8 cellular contexts compared by ENCODE assay signal in genomic region chrX:107654778-107655761, GRCh38. TPM values are rescaled to one million over a fixed set of nuclear protein-coding genes. Genes with fewer than 3 reads are reported as not detected.
DNase-seq lines count a peak whose midpoint lies in the region; ATAC-seq and TF ChIP-seq lines count a peak whose summit lies in the region.

No MANE protein-coding gene starts in this region.

- no peaks in the 10 kb centered on the region for H3K9me3 Mint-ChIP-seq in activated CD4-positive, alpha-beta T cell treated with anti-CD3 and anti-CD28 coated beads for 36 hours (ENCODE audit: low read depth)
- H3K9me3 Mint-ChIP-seq in stimulated activated effector memory CD8-positive, alpha-beta T cell treated with anti-CD3 and anti-CD28 coated beads, Interleukin-12 subunit alpha, Interleukin-12 subunit beta, amount 100 ng/mL, for 72 hours, result no peaks in the 10 kb centered on the region

- peaks cover 0 to 6% of the 10 kb centered on the region in 2 donors for H3K4me1 ChIP-seq in lung (ENCODE audit: control insufficient read depth in 2 of 2, insufficient read depth in 2 of 2, low read length in 2 of 2)

- TF ChIP-seq POLR2A in NB4 (IDR thresholded peaks at IDR 0.05; ENCODE audit: extremely low read depth, insufficient read length), result no peak

- POLR2A ChIA-PET in activated CD4-positive, alpha-beta T cell treated with anti-CD3 and anti-CD28 coated beads for 36 hours (lab: Charles Lee), result interaction anchor here (0.7 to 1.1 kb wide), 3 partner anchors 27 to 122 kb away, joined by 3 to 4 read pairs (median 3); partner anchors contain the start of genes NCBP2L, PRPS1 and TSC22D3

- intact Hi-C loops in activated CD4-positive, alpha-beta T cell treated with anti-CD3 and anti-CD28 coated beads for 36 hours (cut with DNase I, micrococcal nuclease), result loop anchor here (1.0 to 5.0 kb wide), 7 partner anchors 27 to 240 kb away; partner anchors contain the start of genes MID2 (in 1 of the 2), NCBP2L (in 1 of the 2) and PRPS1 (in 1 of the 2)

- no peaks in the 10 kb centered on the region for H3K27me3 Mint-ChIP-seq in activated CD4-positive, alpha-beta T cell treated with anti-CD3 and anti-CD28 coated beads for 36 hours

- H3K36me3 ChIP-seq in lung (ENCODE audit: control insufficient read depth in 2 of 2, insufficient read depth in 2 of 2, low read length in 2 of 2), result peaks cover 2% of the 10 kb centered on the region in 2 donors

- no peaks in the 10 kb centered on the region for H3K9me3 ChIP-seq in lung (ENCODE audit: control insufficient read depth in 2 of 2, insufficient read depth in 1 of 2, low read length in 1 of 2)

- peak overlapping the region in 1 of 2 donors; percentile 76 for H3K27ac ChIP-seq in coronary artery
- H3K27ac ChIP-seq in lung (ENCODE audit: low read depth in 1 of 2, low read length in 1 of 2), result peak overlapping the region in 1 of 2 donors; percentile 87

- ATAC-seq in GM21737 (IDR thresholded peaks at IDR 0.05; ENCODE audit: unreplicated experiment), result peak; percentile 74
- ATAC-seq in activated CD4-positive, alpha-beta T cell treated with anti-CD3 and anti-CD28 coated beads for 36 hours, result peak; percentile 83
- peak; percentile 69 for ATAC-seq in lung (ENCODE audit: insufficient read depth, low FRiP score)
- ATAC-seq in stimulated activated effector memory CD8-positive, alpha-beta T cell treated with anti-CD3 and anti-CD28 coated beads, Interleukin-12 subunit alpha, Interleukin-12 subunit beta, amount 100 ng/mL, for 72 hours, result peak; percentile 83

- CTCF ChIA-PET in activated CD4-positive, alpha-beta T cell treated with anti-CD3 and anti-CD28 coated beads for 36 hours (lab: Charles Lee), result interaction anchor here (0.6 to 13.4 kb wide), 13 partner anchors 11 to 1830 kb away, joined by 3 to 149 read pairs (median 4); partner anchors contain the start of genes NCBP2L, PRPS1 and TSC22D3

- no peaks in the 10 kb centered on the region for H3K27me3 ChIP-seq in lung (ENCODE audit: control insufficient read depth, insufficient read depth)

- WGBS in lung, 2 donors, result 22 to 28% methylated on average over 18 to 24 of the region's 24 CpGs

- H3K27ac Mint-ChIP-seq in activated CD4-positive, alpha-beta T cell treated with anti-CD3 and anti-CD28 coated beads for 36 hours, result peak overlapping the region; percentile 2
- peak overlapping the region; percentile 80 for H3K27ac Mint-ChIP-seq in stimulated activated effector memory CD8-positive, alpha-beta T cell treated with anti-CD3 and anti-CD28 coated beads, Interleukin-12 subunit alpha, Interleukin-12 subunit beta, amount 100 ng/mL, for 72 hours

- TF ChIP-seq CTCF in NB4 (IDR thresholded peaks at IDR 0.05; ENCODE audit: low read depth, low read length) (peak; percentile 72), coronary artery (IDR thresholded peaks at IDR 0.05) (peak; percentile 35), lung (IDR thresholded peaks at IDR 0.05; ENCODE audit: control extremely low read depth, extremely low read depth) (peak; percentile 46)

- peak; percentile 68 for DNase-seq in DMS53 treated with DMSO at 0.1 percent for 48 hours (lab: John Stamatoyannopoulos, UW; ENCODE audit: unreplicated experiment)
- peak; percentile 61 for DNase-seq in NB4 (ENCODE audit: low read depth)
- peak; percentile 81 for DNase-seq in activated CD4-positive, alpha-beta T cell treated with anti-CD3 and anti-CD28 coated beads for 36 hours
- peak; percentile 77 for DNase-seq in coronary artery (ENCODE audit: low spot score)
- DNase-seq in lung (ENCODE audit: low spot score), result peak; percentile 76
- peak; percentile 40 to 69 for DNase-seq in stimulated activated effector memory CD8-positive, alpha-beta T cell treated with anti-CD3 and anti-CD28 coated beads, Interleukin-12 subunit alpha, Interleukin-12 subunit beta, amount 100 ng/mL, for 72 hours (ENCODE audit: low spot score in 2 of 2)
- no peak for DNase-seq in NCI-H446 (lab: John Stamatoyannopoulos, UW)

- no peak overlapping the region for H3K4me3 Mint-ChIP-seq in activated CD4-positive, alpha-beta T cell treated with anti-CD3 and anti-CD28 coated beads for 36 hours
- H3K4me3 Mint-ChIP-seq in stimulated activated effector memory CD8-positive, alpha-beta T cell treated with anti-CD3 and anti-CD28 coated beads, Interleukin-12 subunit alpha, Interleukin-12 subunit beta, amount 100 ng/mL, for 72 hours, result peak overlapping the region; percentile 19

- peaks cover 12% of the 10 kb centered on the region for H3K4me1 Mint-ChIP-seq in activated CD4-positive, alpha-beta T cell treated with anti-CD3 and anti-CD28 coated beads for 36 hours
- H3K4me1 Mint-ChIP-seq in stimulated activated effector memory CD8-positive, alpha-beta T cell treated with anti-CD3 and anti-CD28 coated beads, Interleukin-12 subunit alpha, Interleukin-12 subunit beta, amount 100 ng/mL, for 72 hours, result peaks cover 9% of the 10 kb centered on the region

- H3K4me3 ChIP-seq in NB4 (ENCODE audit: low read depth, low read length) (no peak overlapping the region), coronary artery (peak overlapping the region; percentile 27), lung (no peak overlapping the region)

- peaks cover 8% of the 10 kb centered on the region for H3K36me3 Mint-ChIP-seq in activated CD4-positive, alpha-beta T cell treated with anti-CD3 and anti-CD28 coated beads for 36 hours (ENCODE audit: low read depth)
- H3K36me3 Mint-ChIP-seq in stimulated activated effector memory CD8-positive, alpha-beta T cell treated with anti-CD3 and anti-CD28 coated beads, Interleukin-12 subunit alpha, Interleukin-12 subunit beta, amount 100 ng/mL, for 72 hours, result peaks cover 15% of the 10 kb centered on the region

RNA-seq across cellular contexts. Expression of gene PRPS1, which starts 26.8 kb away (rescaled TPM):
- total RNA-seq in activated CD4-positive, alpha-beta T cell treated with anti-CD3 and anti-CD28 coated beads for 36 hours, result 100 to 1,000 TPM; 112 to 141 TPM
- 10 to 100 TPM; 31.6 to 42.0 TPM for total RNA-seq in lung
- polyA plus RNA-seq in lung, result 10 to 100 TPM; 11.7 to 34.4 TPM

Comparison
In these comparisons a context has a peak if more than half of its experiments do, and no peak if none do; other contexts are left out.
1. DNase-seq: peak in DMS53 treated with DMSO at 0.1 percent for 48 hours (single experiment), NB4 (single experiment), activated CD4-positive, alpha-beta T cell treated with anti-CD3 and anti-CD28 coated beads for 36 hours (single experiment), coronary artery (single experiment), lung (single experiment) and stimulated activated effector memory CD8-positive, alpha-beta T cell treated with anti-CD3 and anti-CD28 coated beads, Interleukin-12 subunit alpha, Interleukin-12 subunit beta, amount 100 ng/mL, for 72 hours (2 of 2); none in NCI-H446 (0 of 2).
2. Peak in every context shown above with its lines, with median percentiles within 50 percentile points of each other: ATAC-seq and CTCF ChIP-seq.